Comparison of ENCODE assay signal across 21 cellular contexts in genomic region chr19:1790054-1790762, GRCh38. TPM values are rescaled to one million over a fixed set of nuclear protein-coding genes. Genes with fewer than 3 reads are reported as not detected.
"Had no signal": no experiment of that assay in that cellular context is flagged by ENCODE, and none has a peak within 500 bp of the region (broad histone marks: within the 10 kb centered on the region; RNA-seq: fewer than 3 reads in every experiment).

No MANE protein-coding gene starts in this region.

- H3K9me3 ChIP-seq: heart left ventricle, tibial artery had no signal

- H3K4me3 ChIP-seq: ovary, tibial artery had no signal

- DNase-seq: activated naive CD4-positive, alpha-beta T cell; dorsolateral prefrontal cortex; heart left ventricle; midbrain; ovary; stimulated activated naive CD4-positive, alpha-beta T cell; tibial artery had no signal

- H3K9me3 Mint-ChIP-seq: activated CD4-positive, alpha-beta T cell treated with anti-CD3 and anti-CD28 coated beads, Interleukin-2, amount 10 ng/mL, durations not matched to agents 7 days and 5 days; activated T-helper 1 cell treated with anti-CD3 and anti-CD28 coated beads, Interleukin-12 subunit alpha, Interleukin-12 subunit beta, Interleukin-2, Interleukin-4 antibody, amounts not matched to agents 30 ng/mL and 10 ng/mL and 1 ng/mL, durations not matched to agents 14 hours and 24 hours and 36 hours; neural crest cell had no signal

- H3K27me3 ChIP-seq: ovary had no signal

- FAIRE-seq: astrocyte, frontal cortex, urothelium cell line had no signal

- H3K4me1 Mint-ChIP-seq: endodermal cell, neural crest cell had no signal

- H3K4me3 Mint-ChIP-seq: activated CD4-positive, alpha-beta T cell treated with anti-CD3 and anti-CD28 coated beads, Interleukin-2, amount 10 ng/mL, durations not matched to agents 7 days and 5 days; activated T-helper 1 cell treated with anti-CD3 and anti-CD28 coated beads, Interleukin-12 subunit alpha, Interleukin-12 subunit beta, Interleukin-2, Interleukin-4 antibody, amounts not matched to agents 30 ng/mL and 10 ng/mL and 1 ng/mL, durations not matched to agents 14 hours and 24 hours and 36 hours; neural crest cell had no signal

- H3K27ac Mint-ChIP-seq: activated CD4-positive, alpha-beta T cell treated with anti-CD3 and anti-CD28 coated beads, Interleukin-2, amount 10 ng/mL, durations not matched to agents 7 days and 5 days; activated T-helper 1 cell treated with anti-CD3 and anti-CD28 coated beads, Interleukin-12 subunit alpha, Interleukin-12 subunit beta, Interleukin-2, Interleukin-4 antibody, amounts not matched to agents 30 ng/mL and 10 ng/mL and 1 ng/mL, durations not matched to agents 14 hours and 24 hours and 36 hours; endodermal cell had no signal

- H3K36me3 ChIP-seq: cardiac muscle cell, heart left ventricle, ovary, tibial artery had no signal

- H3K27ac ChIP-seq: cardiac muscle cell, dorsolateral prefrontal cortex, ovary, tibial artery had no signal

RNA-seq across cellular contexts. Expression of gene ATP8B3, which starts 21.9 kb away (rescaled TPM):
- total RNA-seq: frontal cortex had no signal

RNA-seq across cellular contexts. Expression of gene ONECUT3, which starts 36.9 kb away (rescaled TPM):
- total RNA-seq: activated CD4-positive, alpha-beta T cell treated with anti-CD3 and anti-CD28 coated beads, Interleukin-2, amount 10 ng/mL, durations not matched to agents 7 days and 5 days; activated T-helper 1 cell treated with anti-CD3 and anti-CD28 coated beads, Interleukin-12 subunit alpha, Interleukin-12 subunit beta, Interleukin-2, Interleukin-4 antibody, amounts not matched to agents 30 ng/mL and 10 ng/mL and 1 ng/mL, durations not matched to agents 14 hours and 24 hours and 36 hours; astrocyte; cardiac muscle cell; dorsolateral prefrontal cortex; epithelial cell of proximal tubule; frontal cortex; heart left ventricle; kidney epithelial cell; lower leg skin; myocyte; subcutaneous adipose tissue; T-helper 2 cell treated with Interferon-gamma antibody and Interleukin-4, amounts not matched to agents 100 ng/mL and 5 ng/mL, for 36 hours had no signal
- polyA plus RNA-seq: cardiac muscle cell, heart left ventricle, ovary had no signal
